1 cellular context compared by ENCODE assay signal in the genomic region with DNA sequence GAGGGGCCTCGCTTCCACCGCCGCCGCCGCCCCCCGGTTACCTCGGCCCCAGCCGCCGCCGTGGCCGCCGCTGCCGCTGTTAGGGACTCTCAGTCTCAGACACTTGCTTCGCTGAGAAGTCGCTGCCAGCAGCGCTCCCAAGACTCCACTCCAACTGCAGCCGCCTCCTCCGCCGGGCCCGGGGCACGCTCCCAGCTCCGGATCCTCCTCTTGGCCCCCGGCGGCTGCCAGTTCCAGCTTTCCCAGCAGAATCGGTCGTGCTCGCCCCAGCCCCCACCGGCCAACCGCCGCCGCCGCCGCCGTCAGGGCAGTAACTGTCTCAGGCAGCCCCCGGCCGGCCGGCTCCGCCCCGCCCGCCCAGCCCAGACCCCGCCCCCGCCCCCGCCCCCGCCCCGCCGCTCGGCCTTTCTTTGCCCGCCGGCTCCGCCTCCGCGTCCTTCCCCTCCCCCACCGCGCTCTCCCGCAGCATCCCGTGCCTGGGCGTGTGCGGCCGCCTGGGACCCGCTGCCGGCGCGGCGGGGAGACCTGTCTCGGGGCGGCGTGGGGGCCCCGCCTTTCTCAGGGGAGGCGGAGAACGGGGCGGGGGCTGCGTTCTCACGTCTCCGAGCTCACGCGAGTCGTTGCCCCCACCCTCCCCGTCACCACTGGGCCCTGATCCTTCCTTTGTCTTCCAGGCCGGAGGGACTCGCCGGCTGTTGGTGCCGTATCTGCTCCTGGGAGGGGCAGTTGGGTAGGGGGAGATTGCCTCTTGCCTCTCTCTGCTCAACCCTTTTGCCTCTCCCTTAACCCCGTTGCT.
TF ChIP-seq lines count a peak whose summit lies in the region.

A gene with protein sequence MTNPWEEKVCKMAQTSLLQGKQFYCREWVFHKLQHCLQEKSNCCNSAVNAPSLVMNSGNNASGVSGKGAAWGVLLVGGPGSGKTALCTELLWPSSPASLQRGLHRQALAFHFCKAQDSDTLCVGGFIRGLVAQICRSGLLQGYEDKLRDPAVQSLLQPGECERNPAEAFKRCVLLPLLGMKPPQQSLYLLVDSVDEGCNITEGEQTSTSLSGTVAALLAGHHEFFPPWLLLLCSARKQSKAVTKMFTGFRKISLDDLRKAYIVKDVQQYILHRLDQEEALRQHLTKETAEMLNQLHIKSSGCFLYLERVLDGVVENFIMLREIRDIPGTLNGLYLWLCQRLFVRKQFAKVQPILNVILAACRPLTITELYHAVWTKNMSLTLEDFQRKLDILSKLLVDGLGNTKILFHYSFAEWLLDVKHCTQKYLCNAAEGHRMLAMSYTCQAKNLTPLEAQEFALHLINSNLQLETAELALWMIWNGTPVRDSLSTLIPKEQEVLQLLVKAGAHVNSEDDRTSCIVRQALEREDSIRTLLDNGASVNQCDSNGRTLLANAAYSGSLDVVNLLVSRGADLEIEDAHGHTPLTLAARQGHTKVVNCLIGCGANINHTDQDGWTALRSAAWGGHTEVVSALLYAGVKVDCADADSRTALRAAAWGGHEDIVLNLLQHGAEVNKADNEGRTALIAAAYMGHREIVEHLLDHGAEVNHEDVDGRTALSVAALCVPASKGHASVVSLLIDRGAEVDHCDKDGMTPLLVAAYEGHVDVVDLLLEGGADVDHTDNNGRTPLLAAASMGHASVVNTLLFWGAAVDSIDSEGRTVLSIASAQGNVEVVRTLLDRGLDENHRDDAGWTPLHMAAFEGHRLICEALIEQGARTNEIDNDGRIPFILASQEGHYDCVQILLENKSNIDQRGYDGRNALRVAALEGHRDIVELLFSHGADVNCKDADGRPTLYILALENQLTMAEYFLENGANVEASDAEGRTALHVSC (N-terminal part only) (minus strand): TSS at position 316 of the 796 bp plus-strand sequence. CDS start 2,221 bp downstream, outside the sequence.

TF ChIP-seq in SK-N-SH, 30 proteins besides CTCF, POLR2A, EP300 and RAD21 (continued from another document):
- TF ChIP-seq TAF1 (IDR thresholded peaks at IDR 0.05; ENCODE audit: borderline replicate concordance, low read depth, low read length) (peak; percentile 87), YY1 (IDR thresholded peaks at IDR 0.05; ENCODE audit: low read depth) (no peak), JUND (IDR thresholded peaks at IDR 0.05) (peak; percentile 4; the same call in 1 of the 2 replicates), RXRA (IDR thresholded peaks at IDR 0.05; ENCODE audit: borderline replicate concordance, low read depth) (no peak; the same call in 1 of the 2 replicates), MXI1 (IDR thresholded peaks at IDR 0.05; ENCODE audit: low read depth, low read length) (peak; percentile 39; the same call in 1 of the 2 replicates), CHD2 (IDR thresholded peaks at IDR 0.05; ENCODE audit: low read length, partially characterized antibody) (peak; percentile 94), ELF1 (IDR thresholded peaks at IDR 0.05) (0 out of 2 replicates have a peak, but pooled peaks have one; percentile 3), FOXJ3 (CRISPR knock-in tag; IDR thresholded peaks at IDR 0.05) (no peak; the same call in 1 of the 2 replicates), FOXM1 (IDR thresholded peaks at IDR 0.05; ENCODE audit: low read depth) (no peak; the same call in 1 of the 2 replicates), SMC3 (IDR thresholded peaks at IDR 0.05; ENCODE audit: low read depth, low read length) (peak; percentile 10; the same call in 1 of the 2 replicates), MEF2A (IDR thresholded peaks at IDR 0.05; ENCODE audit: borderline replicate concordance, low read depth) (0 out of 2 replicates have a peak, but pooled peaks have one; percentile 36), TEAD4 (IDR thresholded peaks at IDR 0.05; ENCODE audit: borderline replicate concordance, insufficient read depth) (0 out of 2 replicates have a peak, but pooled peaks have one; percentile 36), RCOR1 (IDR thresholded peaks at IDR 0.05; ENCODE audit: low read length) (peak; percentile 5; the same call in 1 of the 2 replicates), POLR2AphosphoS5 (IDR thresholded peaks at IDR 0.05; ENCODE audit: low read depth, low read length) (peak; percentile 85)
- TF ChIP-seq, protein P1, sequence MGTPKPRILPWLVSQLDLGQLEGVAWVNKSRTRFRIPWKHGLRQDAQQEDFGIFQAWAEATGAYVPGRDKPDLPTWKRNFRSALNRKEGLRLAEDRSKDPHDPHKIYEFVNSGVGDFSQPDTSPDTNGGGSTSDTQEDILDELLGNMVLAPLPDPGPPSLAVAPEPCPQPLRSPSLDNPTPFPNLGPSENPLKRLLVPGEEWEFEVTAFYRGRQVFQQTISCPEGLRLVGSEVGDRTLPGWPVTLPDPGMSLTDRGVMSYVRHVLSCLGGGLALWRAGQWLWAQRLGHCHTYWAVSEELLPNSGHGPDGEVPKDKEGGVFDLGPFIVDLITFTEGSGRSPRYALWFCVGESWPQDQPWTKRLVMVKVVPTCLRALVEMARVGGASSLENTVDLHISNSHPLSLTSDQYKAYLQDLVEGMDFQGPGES (IDR thresholded peaks at IDR 0.05; ENCODE audit: low read depth, low read length): no peak
- TF ChIP-seq, protein P2, sequence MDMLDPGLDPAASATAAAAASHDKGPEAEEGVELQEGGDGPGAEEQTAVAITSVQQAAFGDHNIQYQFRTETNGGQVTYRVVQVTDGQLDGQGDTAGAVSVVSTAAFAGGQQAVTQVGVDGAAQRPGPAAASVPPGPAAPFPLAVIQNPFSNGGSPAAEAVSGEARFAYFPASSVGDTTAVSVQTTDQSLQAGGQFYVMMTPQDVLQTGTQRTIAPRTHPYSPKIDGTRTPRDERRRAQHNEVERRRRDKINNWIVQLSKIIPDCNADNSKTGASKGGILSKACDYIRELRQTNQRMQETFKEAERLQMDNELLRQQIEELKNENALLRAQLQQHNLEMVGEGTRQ (IDR thresholded peaks at IDR 0.05; ENCODE audit: borderline replicate concordance, low read depth, low read length): no peak
- TF ChIP-seq, protein P3, sequence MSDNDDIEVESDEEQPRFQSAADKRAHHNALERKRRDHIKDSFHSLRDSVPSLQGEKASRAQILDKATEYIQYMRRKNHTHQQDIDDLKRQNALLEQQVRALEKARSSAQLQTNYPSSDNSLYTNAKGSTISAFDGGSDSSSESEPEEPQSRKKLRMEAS (IDR thresholded peaks at IDR 0.05; ENCODE audit: low read depth): no peak; the same call in 1 of the 2 replicates
- TF ChIP-seq, protein P4, sequence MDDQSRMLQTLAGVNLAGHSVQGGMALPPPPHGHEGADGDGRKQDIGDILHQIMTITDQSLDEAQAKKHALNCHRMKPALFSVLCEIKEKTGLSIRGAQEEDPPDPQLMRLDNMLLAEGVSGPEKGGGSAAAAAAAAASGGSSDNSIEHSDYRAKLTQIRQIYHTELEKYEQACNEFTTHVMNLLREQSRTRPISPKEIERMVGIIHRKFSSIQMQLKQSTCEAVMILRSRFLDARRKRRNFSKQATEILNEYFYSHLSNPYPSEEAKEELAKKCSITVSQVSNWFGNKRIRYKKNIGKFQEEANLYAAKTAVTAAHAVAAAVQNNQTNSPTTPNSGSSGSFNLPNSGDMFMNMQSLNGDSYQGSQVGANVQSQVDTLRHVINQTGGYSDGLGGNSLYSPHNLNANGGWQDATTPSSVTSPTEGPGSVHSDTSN (IDR thresholded peaks at IDR 0.05): no peak
- TF ChIP-seq, protein P5, sequence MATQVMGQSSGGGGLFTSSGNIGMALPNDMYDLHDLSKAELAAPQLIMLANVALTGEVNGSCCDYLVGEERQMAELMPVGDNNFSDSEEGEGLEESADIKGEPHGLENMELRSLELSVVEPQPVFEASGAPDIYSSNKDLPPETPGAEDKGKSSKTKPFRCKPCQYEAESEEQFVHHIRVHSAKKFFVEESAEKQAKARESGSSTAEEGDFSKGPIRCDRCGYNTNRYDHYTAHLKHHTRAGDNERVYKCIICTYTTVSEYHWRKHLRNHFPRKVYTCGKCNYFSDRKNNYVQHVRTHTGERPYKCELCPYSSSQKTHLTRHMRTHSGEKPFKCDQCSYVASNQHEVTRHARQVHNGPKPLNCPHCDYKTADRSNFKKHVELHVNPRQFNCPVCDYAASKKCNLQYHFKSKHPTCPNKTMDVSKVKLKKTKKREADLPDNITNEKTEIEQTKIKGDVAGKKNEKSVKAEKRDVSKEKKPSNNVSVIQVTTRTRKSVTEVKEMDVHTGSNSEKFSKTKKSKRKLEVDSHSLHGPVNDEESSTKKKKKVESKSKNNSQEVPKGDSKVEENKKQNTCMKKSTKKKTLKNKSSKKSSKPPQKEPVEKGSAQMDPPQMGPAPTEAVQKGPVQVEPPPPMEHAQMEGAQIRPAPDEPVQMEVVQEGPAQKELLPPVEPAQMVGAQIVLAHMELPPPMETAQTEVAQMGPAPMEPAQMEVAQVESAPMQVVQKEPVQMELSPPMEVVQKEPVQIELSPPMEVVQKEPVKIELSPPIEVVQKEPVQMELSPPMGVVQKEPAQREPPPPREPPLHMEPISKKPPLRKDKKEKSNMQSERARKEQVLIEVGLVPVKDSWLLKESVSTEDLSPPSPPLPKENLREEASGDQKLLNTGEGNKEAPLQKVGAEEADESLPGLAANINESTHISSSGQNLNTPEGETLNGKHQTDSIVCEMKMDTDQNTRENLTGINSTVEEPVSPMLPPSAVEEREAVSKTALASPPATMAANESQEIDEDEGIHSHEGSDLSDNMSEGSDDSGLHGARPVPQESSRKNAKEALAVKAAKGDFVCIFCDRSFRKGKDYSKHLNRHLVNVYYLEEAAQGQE (IDR thresholded peaks at IDR 0.05; ENCODE audit: low read depth, low read length): peak; percentile 30; the same call in 1 of the 2 replicates
- TF ChIP-seq, protein P6, sequence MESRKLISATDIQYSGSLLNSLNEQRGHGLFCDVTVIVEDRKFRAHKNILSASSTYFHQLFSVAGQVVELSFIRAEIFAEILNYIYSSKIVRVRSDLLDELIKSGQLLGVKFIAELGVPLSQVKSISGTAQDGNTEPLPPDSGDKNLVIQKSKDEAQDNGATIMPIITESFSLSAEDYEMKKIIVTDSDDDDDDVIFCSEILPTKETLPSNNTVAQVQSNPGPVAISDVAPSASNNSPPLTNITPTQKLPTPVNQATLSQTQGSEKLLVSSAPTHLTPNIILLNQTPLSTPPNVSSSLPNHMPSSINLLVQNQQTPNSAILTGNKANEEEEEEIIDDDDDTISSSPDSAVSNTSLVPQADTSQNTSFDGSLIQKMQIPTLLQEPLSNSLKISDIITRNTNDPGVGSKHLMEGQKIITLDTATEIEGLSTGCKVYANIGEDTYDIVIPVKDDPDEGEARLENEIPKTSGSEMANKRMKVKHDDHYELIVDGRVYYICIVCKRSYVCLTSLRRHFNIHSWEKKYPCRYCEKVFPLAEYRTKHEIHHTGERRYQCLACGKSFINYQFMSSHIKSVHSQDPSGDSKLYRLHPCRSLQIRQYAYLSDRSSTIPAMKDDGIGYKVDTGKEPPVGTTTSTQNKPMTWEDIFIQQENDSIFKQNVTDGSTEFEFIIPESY (IDR thresholded peaks at IDR 0.05; ENCODE audit: borderline replicate concordance, low read depth): peak; percentile 93
- TF ChIP-seq, protein P7, sequence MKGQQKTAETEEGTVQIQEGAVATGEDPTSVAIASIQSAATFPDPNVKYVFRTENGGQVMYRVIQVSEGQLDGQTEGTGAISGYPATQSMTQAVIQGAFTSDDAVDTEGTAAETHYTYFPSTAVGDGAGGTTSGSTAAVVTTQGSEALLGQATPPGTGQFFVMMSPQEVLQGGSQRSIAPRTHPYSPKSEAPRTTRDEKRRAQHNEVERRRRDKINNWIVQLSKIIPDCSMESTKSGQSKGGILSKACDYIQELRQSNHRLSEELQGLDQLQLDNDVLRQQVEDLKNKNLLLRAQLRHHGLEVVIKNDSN (IDR thresholded peaks at IDR 0.05; ENCODE audit: borderline replicate concordance, low read depth): no peak
